ENCODE assay signal across 15 cellular contexts in the genomic region with DNA sequence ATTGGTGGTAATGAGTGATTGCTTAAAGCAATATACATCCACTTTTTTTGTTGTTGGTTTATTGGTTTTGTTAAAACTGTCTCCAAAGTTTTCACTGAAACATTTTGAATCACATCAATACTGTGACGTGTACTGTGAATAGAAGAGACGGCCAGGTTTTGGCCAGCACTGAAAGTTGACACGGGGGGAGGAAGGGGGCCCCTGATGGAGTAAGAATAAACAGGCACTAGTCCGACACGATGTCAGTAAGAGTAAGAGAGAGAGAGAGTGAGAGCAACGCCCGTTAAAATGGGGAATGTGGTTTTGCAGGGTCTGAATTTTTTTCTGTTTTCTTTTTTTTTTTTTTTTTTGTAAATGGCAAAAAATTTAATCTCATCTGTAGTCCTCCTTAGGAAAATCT. TPM values are rescaled to one million over a fixed set of nuclear protein-coding genes. Genes with fewer than 3 reads are reported as not detected.
DNase-seq lines count a peak whose midpoint lies in the region; ATAC-seq and TF ChIP-seq lines count a peak whose summit lies in the region.
"Had no signal": no experiment of that assay in that cellular context is flagged by ENCODE, and none has a peak within 500 bp of the region (broad histone marks: within the 10 kb centered on the region; RNA-seq: fewer than 3 reads in every experiment).

No MANE protein-coding gene starts in this region.

- no peaks in the 10 kb centered on the region for H3K27me3 ChIP-seq in CD4-positive, alpha-beta T cell (ENCODE audit: control insufficient read depth, insufficient read depth, low read length)
- H3K27me3 ChIP-seq in brain microvascular endothelial cell (replicated peaks) (no peaks in the 10 kb centered on the region), tibial artery (no peaks in the 10 kb centered on the region)
- H3K27me3 ChIP-seq: BLaER1 had no signal

- CTCF ChIA-PET in activated CD4-positive, alpha-beta T cell treated with anti-CD3 and anti-CD28 coated beads for 36 hours (lab: Charles Lee) = interaction anchor here (0.5 kb wide), 1 partner anchor 215 kb away, joined by 3 read pairs; no protein-coding TSS in a partner anchor
- CTCF ChIA-PET in CD4-positive, alpha-beta T cell (lab: Charles Lee) = no interaction called here

- POLR2A ChIA-PET in activated CD4-positive, alpha-beta T cell treated with anti-CD3 and anti-CD28 coated beads for 36 hours (lab: Charles Lee) = no interaction called here
- POLR2A ChIA-PET in CD4-positive, alpha-beta T cell (lab: Charles Lee) = no interaction called here

- H3K36me3 ChIP-seq in brain microvascular endothelial cell (replicated peaks) = peaks cover 32% of the 10 kb centered on the region
- peaks cover 15 to 78% (median 30%) of the 10 kb centered on the region in 3 donors for H3K36me3 ChIP-seq in tibial artery

- H3K9me3 Mint-ChIP-seq in activated CD4-positive, alpha-beta T cell treated with anti-CD3 and anti-CD28 coated beads for 36 hours (ENCODE audit: low read depth) = no peaks in the 10 kb centered on the region
- no peaks in the 10 kb centered on the region for H3K9me3 Mint-ChIP-seq in CD4-positive, alpha-beta T cell

- H3K4me3 Mint-ChIP-seq in activated CD4-positive, alpha-beta T cell treated with anti-CD3 and anti-CD28 coated beads for 36 hours = no peak overlapping the region
- H3K4me3 Mint-ChIP-seq in CD4-positive, alpha-beta T cell = no peak overlapping the region

- peaks cover 29% of the 10 kb centered on the region for H3K36me3 Mint-ChIP-seq in activated CD4-positive, alpha-beta T cell treated with anti-CD3 and anti-CD28 coated beads for 36 hours (ENCODE audit: low read depth)
- H3K36me3 Mint-ChIP-seq in CD4-positive, alpha-beta T cell (ENCODE audit: low read depth) = peaks cover 66% of the 10 kb centered on the region

- ATAC-seq in activated CD4-positive, alpha-beta T cell treated with anti-CD3 and anti-CD28 coated beads for 36 hours = no peak
- no peak for ATAC-seq in CD4-positive, alpha-beta T cell (ENCODE audit: poor library complexity)
- ATAC-seq in left lobe of liver (peak; percentile 50), HG02759 (IDR thresholded peaks at IDR 0.05; ENCODE audit: unreplicated experiment) (no peak)
- ATAC-seq: Panc1 had no signal

- no peaks in the 10 kb centered on the region for H3K9me3 ChIP-seq in CD4-positive, alpha-beta T cell (ENCODE audit: control insufficient read depth, low read length)
- no peaks in the 10 kb centered on the region for H3K9me3 ChIP-seq in tibial artery
- H3K9me3 ChIP-seq: BLaER1 had no signal

- no peaks in the 10 kb centered on the region for H3K27me3 Mint-ChIP-seq in activated CD4-positive, alpha-beta T cell treated with anti-CD3 and anti-CD28 coated beads for 36 hours
- no peaks in the 10 kb centered on the region for H3K27me3 Mint-ChIP-seq in CD4-positive, alpha-beta T cell

- DNase-seq in activated CD4-positive, alpha-beta T cell treated with anti-CD3 and anti-CD28 coated beads for 36 hours = no peak
- no peak for DNase-seq in activated CD4-positive, alpha-beta T cell treated with anti-CD3 and anti-CD28 coated beads for 1 hour
- no peak for DNase-seq in CD4-positive, alpha-beta T cell
- DNase-seq in caudate nucleus (lab: John Stamatoyannopoulos, UW) (no peak), left lobe of liver (ENCODE audit: low spot score) (no peak), brain microvascular endothelial cell (no peak), tibial artery (no peak)
- DNase-seq: EL, H7, Kasumi-1, NCI-H2029, NCI-H510A treated with DMSO at 0.1 percent for 48 hours had no signal

- H3K4me3 ChIP-seq in brain microvascular endothelial cell (ENCODE audit: low read depth, low read length) (no peak overlapping the region), tibial artery (no peak overlapping the region)
- H3K4me3 ChIP-seq: BLaER1 had no signal

- in situ Hi-C loops in brain microvascular endothelial cell (cut with HindIII; ENCODE audit: low pct_ligation_motif_present, low sequenced_read_pairs) = no loop called here

- intact Hi-C loops in activated CD4-positive, alpha-beta T cell treated with anti-CD3 and anti-CD28 coated beads for 36 hours (cut with DNase I, micrococcal nuclease) = no loop called here
- intact Hi-C loops in CD4-positive, alpha-beta T cell (cut with DNase I, micrococcal nuclease) = no loop called here
- intact Hi-C loops in tibial artery (cut with DNase I; ENCODE audit: low total_unique reads) = no loop called here

- no peak for TF ChIP-seq CTCF in CD4-positive, alpha-beta T cell (IDR thresholded peaks at IDR 0.05)
- TF ChIP-seq CTCF in brain microvascular endothelial cell (IDR thresholded peaks at IDR 0.05; ENCODE audit: low read depth, low read length, missing control alignments) (no peak), tibial artery (IDR thresholded peaks at IDR 0.05) (no peak)

- H3K4me1 Mint-ChIP-seq in activated CD4-positive, alpha-beta T cell treated with anti-CD3 and anti-CD28 coated beads for 36 hours = no peaks in the 10 kb centered on the region
- H3K4me1 Mint-ChIP-seq in CD4-positive, alpha-beta T cell (ENCODE audit: low read depth) = no peaks in the 10 kb centered on the region

- H3K27ac ChIP-seq in CD4-positive, alpha-beta T cell (ENCODE audit: low read depth, low read length) = no peak overlapping the region
- peak overlapping the region; percentile 74 for H3K27ac ChIP-seq in caudate nucleus (ENCODE audit: low read depth, low read length)
- no peak overlapping the region for H3K27ac ChIP-seq in brain microvascular endothelial cell
- H3K27ac ChIP-seq in tibial artery = no peak overlapping the region
- H3K27ac ChIP-seq: BLaER1 had no signal

- H3K27ac Mint-ChIP-seq in activated CD4-positive, alpha-beta T cell treated with anti-CD3 and anti-CD28 coated beads for 36 hours = peak overlapping the region; percentile 7
- peak overlapping the region; percentile 8 for H3K27ac Mint-ChIP-seq in CD4-positive, alpha-beta T cell

- H3K4me1 ChIP-seq in tibial artery = no peaks in the 10 kb centered on the region
- H3K4me1 ChIP-seq: BLaER1 had no signal

RNA-seq across cellular contexts. Expression of a gene that starts 14.7 kb away (rescaled TPM):
- total RNA-seq in activated CD4-positive, alpha-beta T cell treated with anti-CD3 and anti-CD28 coated beads for 36 hours = 100 to 1,000 TPM; 117 to 134 TPM
- total RNA-seq in CD4-positive, alpha-beta T cell = 100 to 1,000 TPM; 116 to 119 TPM
- total RNA-seq in left lobe of liver = 662 TPM

RNA-seq across cellular contexts. Expression of a gene that starts 46.8 kb away (rescaled TPM):
- total RNA-seq in activated CD4-positive, alpha-beta T cell treated with anti-CD3 and anti-CD28 coated beads for 36 hours = 1 to 10 TPM; 6.5 to 8.2 TPM
- 1 to 10 TPM; 2.2 TPM for total RNA-seq in CD4-positive, alpha-beta T cell
- total RNA-seq in left lobe of liver = 20.7 TPM
